Comparison of ENCODE assay signal across 2 cellular contexts in the genomic region with DNA sequence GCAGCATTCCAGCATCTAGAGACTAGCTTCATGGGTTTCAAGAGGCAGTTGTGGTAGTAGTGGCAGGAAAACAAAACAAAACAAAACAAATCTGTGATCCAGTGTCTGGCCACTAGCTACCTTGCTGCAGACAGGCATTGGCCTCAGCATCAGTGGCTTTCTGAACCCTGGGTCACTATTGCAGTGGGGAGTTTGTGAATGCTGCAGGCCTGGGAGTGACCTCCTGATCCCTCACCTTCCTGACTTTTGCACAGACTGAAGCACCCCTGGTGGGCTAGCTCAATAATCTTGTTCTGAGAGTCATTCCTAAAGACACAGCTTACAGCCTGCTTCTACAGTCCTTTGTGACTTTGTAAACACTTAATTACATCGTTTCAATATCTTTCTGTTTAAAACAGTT.
TF ChIP-seq lines count a peak whose summit lies in the region.

No MANE protein-coding gene starts in this region.

TF ChIP-seq in liver, 16 proteins besides CTCF, POLR2A, EP300 and RAD21:
- TF ChIP-seq HNF4G (IDR thresholded peaks at IDR 0.05) (peak; percentile 29), FOXA1 (IDR thresholded peaks at IDR 0.05) (no peak), NR2F2 (IDR thresholded peaks at IDR 0.05) (peak; percentile 61), FOXA2 (IDR thresholded peaks at IDR 0.05) (no peak), EGR1 (IDR thresholded peaks at IDR 0.05; ENCODE audit: low read depth in 2 of 2) (no peak), TAF1 (conservative IDR thresholded peaks at IDR 0.05) (no peak), YY1 (IDR thresholded peaks at IDR 0.05) (no peak), JUND (IDR thresholded peaks at IDR 0.05) (no peak), GABPA (IDR thresholded peaks at IDR 0.05 in 1 of 2, conservative IDR thresholded peaks at IDR 0.05 in 1 of 2) (no peak), SP1 (IDR thresholded peaks at IDR 0.05) (peak; percentile 70), RXRA (IDR thresholded peaks at IDR 0.05) (peak; percentile 86 to 91), HNF4A (conservative IDR thresholded peaks at IDR 0.05) (peak; percentile 88 to 89)
- TF ChIP-seq, protein P1, sequence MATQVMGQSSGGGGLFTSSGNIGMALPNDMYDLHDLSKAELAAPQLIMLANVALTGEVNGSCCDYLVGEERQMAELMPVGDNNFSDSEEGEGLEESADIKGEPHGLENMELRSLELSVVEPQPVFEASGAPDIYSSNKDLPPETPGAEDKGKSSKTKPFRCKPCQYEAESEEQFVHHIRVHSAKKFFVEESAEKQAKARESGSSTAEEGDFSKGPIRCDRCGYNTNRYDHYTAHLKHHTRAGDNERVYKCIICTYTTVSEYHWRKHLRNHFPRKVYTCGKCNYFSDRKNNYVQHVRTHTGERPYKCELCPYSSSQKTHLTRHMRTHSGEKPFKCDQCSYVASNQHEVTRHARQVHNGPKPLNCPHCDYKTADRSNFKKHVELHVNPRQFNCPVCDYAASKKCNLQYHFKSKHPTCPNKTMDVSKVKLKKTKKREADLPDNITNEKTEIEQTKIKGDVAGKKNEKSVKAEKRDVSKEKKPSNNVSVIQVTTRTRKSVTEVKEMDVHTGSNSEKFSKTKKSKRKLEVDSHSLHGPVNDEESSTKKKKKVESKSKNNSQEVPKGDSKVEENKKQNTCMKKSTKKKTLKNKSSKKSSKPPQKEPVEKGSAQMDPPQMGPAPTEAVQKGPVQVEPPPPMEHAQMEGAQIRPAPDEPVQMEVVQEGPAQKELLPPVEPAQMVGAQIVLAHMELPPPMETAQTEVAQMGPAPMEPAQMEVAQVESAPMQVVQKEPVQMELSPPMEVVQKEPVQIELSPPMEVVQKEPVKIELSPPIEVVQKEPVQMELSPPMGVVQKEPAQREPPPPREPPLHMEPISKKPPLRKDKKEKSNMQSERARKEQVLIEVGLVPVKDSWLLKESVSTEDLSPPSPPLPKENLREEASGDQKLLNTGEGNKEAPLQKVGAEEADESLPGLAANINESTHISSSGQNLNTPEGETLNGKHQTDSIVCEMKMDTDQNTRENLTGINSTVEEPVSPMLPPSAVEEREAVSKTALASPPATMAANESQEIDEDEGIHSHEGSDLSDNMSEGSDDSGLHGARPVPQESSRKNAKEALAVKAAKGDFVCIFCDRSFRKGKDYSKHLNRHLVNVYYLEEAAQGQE (IDR thresholded peaks at IDR 0.05): no peak
- TF ChIP-seq, protein P2, sequence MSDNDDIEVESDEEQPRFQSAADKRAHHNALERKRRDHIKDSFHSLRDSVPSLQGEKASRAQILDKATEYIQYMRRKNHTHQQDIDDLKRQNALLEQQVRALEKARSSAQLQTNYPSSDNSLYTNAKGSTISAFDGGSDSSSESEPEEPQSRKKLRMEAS (IDR thresholded peaks at IDR 0.05): no peak
- TF ChIP-seq, protein P3, sequence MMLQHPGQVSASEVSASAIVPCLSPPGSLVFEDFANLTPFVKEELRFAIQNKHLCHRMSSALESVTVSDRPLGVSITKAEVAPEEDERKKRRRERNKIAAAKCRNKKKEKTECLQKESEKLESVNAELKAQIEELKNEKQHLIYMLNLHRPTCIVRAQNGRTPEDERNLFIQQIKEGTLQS (IDR thresholded peaks at IDR 0.05): no peak
- TF ChIP-seq, protein P4, sequence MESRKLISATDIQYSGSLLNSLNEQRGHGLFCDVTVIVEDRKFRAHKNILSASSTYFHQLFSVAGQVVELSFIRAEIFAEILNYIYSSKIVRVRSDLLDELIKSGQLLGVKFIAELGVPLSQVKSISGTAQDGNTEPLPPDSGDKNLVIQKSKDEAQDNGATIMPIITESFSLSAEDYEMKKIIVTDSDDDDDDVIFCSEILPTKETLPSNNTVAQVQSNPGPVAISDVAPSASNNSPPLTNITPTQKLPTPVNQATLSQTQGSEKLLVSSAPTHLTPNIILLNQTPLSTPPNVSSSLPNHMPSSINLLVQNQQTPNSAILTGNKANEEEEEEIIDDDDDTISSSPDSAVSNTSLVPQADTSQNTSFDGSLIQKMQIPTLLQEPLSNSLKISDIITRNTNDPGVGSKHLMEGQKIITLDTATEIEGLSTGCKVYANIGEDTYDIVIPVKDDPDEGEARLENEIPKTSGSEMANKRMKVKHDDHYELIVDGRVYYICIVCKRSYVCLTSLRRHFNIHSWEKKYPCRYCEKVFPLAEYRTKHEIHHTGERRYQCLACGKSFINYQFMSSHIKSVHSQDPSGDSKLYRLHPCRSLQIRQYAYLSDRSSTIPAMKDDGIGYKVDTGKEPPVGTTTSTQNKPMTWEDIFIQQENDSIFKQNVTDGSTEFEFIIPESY (IDR thresholded peaks at IDR 0.05): no peak

TF ChIP-seq in HepG2, 621 proteins besides CTCF, POLR2A, EP300 and RAD21:
- no peak for TF ChIP-seq DPF2 (CRISPR knock-in tag; IDR thresholded peaks at IDR 0.05; ENCODE audit: borderline replicate concordance, low read depth)
- TF ChIP-seq TSC22D2 (CRISPR knock-in tag; IDR thresholded peaks at IDR 0.05; ENCODE audit: borderline replicate concordance): no peak
- no peak for TF ChIP-seq TOE1 (CRISPR knock-in tag; IDR thresholded peaks at IDR 0.05)
- TF ChIP-seq ZC3H4 (CRISPR knock-in tag; IDR thresholded peaks at IDR 0.05; ENCODE audit: borderline replicate concordance): no peak
- no peak for TF ChIP-seq SETDB1 (CRISPR knock-in tag; IDR thresholded peaks at IDR 0.05; ENCODE audit: borderline replicate concordance)
- no peak for TF ChIP-seq ZNF546 (CRISPR knock-in tag; conservative IDR thresholded peaks at IDR 0.05)
